In the genomic region with DNA sequence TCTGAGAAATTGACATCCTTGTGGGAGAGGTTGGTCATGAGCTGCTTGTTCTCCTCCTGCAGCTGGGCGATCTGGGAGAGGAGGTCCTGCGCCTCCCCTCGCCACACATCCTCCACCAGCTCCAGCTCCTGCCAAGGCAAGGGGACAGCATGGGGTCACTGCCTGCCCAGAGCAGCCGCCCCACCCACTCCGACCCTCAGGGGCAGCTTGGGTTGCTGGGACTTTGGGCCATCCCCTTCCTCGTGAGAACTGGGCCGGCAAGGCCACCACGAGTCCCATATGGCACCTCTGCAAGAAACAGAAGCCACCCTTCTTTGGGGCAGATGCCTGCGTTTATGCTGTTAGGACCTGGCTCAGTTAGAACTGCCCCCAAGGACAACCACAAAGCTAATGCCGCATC, we compare ENCODE assay signal across 26 cellular contexts. TPM values are rescaled to one million over a fixed set of nuclear protein-coding genes. Genes with fewer than 3 reads are reported as not detected.
A peak's percentile ranks its signal among the peaks of the same experiment; 100 is the strongest.
DNase-seq lines count a peak whose midpoint lies in the region; ATAC-seq, FAIRE-seq and TF ChIP-seq lines count a peak whose summit lies in the region.
"Had no signal": no experiment of that assay in that cellular context is flagged by ENCODE, and none has a peak within 500 bp of the region (broad histone marks: within the 10 kb centered on the region; RNA-seq: fewer than 3 reads in every experiment).

No MANE protein-coding gene starts in this region.

- no peak for TF ChIP-seq POLR2A in HepG2 (IDR thresholded peaks at IDR 0.05; ENCODE audit: insufficient read depth in 1 of 2, low read depth in 2 of 2, low read length in 2 of 2)

- no peaks in the 10 kb centered on the region for H3K9me2 ChIP-seq in Karpas-422 (replicated peaks; ENCODE audit: insufficient read depth, low read length)

- H3K36me3 ChIP-seq in left ventricle myocardium inferior (peaks cover 58% of the 10 kb centered on the region), Karpas-422 (ENCODE audit: insufficient read depth, low read length) (no peaks in the 10 kb centered on the region), HepG2 (replicated peaks in 1 of 2; ENCODE audit: control insufficient read depth in 1 of 2, insufficient read depth in 2 of 2, low read length in 2 of 2) (peaks cover 9 to 39% of the 10 kb centered on the region in 2 experiments; a peak in 4 of 5 replicates)
- H3K36me3 ChIP-seq: BE2C had no signal

- FAIRE-seq in HepG2 (lab: Jason Lieb, UNC) = no peak
- FAIRE-seq: A549, D721Med, GM12878, GM19239, H1 had no signal

- H2AFZ ChIP-seq in Karpas-422 (ENCODE audit: low read length) (no peak overlapping the region), HepG2 (ENCODE audit: low read length) (no peak overlapping the region)
- H2AFZ ChIP-seq: GM23248 had no signal

- POLR2A ChIA-PET in HepG2 (lab: Yijun Ruan, JAX) = no interaction called here

- intact Hi-C loops in left ventricle myocardium inferior (cut with micrococcal nuclease) = no loop called here
- intact Hi-C loops in left cardiac atrium (cut with DNase I) = loop anchor here in 1 of 2 donors (5.0 kb wide), 1 partner anchor 56 kb away; no protein-coding TSS in a partner anchor
- intact Hi-C loops in HepG2 (cut with micrococcal nuclease; ENCODE audit: unreplicated experiment) = no loop called here
- intact Hi-C loops in activated T-helper 2 cell treated with anti-CD3 and anti-CD28 coated beads, Interferon-gamma antibody, Interleukin-2, Interleukin-4, amounts not matched to agents 10 μg/mL and 5 μg/mL and 100 μg/mL, durations not matched to agents 14 hours and 24 hours and 36 hours (cut with micrococcal nuclease) = no loop called here
- intact Hi-C loops in left colon (cut with DNase I, micrococcal nuclease) = no loop called here

- H3K9ac ChIP-seq in Karpas-422 (ENCODE audit: low read length) (no peak overlapping the region), HepG2 (ENCODE audit: insufficient read depth, low read depth, low read length) (no peak overlapping the region)
- H3K9ac ChIP-seq: BLaER1 treated with 17β-estradiol and CSF1 and Interleukin-3, amounts not matched to agents 10 nM and 100 nM; GM23248 had no signal

- ATAC-seq in left cardiac atrium (no peak), HepG2 (no peak), left colon (no peak)
- ATAC-seq: A549, GM12878, HCT116 had no signal

- H3K27ac ChIP-seq in left ventricle myocardium inferior (replicated peaks) = peak overlapping the region; percentile 93
- H3K27ac ChIP-seq in Karpas-422 (ENCODE audit: low read length) = no peak overlapping the region
- H3K27ac ChIP-seq in HepG2 (ENCODE audit: extremely low read length, insufficient read depth, low read length) = no peak overlapping the region
- H3K27ac ChIP-seq: A549; BLaER1 treated with 17β-estradiol and CSF1 and Interleukin-3, amounts not matched to agents 10 nM and 100 nM; GM23248 had no signal

- H3K4me3 ChIP-seq in left ventricle myocardium inferior = no peak overlapping the region
- no peak overlapping the region for H3K4me3 ChIP-seq in Karpas-422 (ENCODE audit: low read length)
- H3K4me3 ChIP-seq in HepG2 (replicated peaks in 1 of 3; ENCODE audit: insufficient read depth in 1 of 3, low read depth in 2 of 3, low read length in 3 of 3) = no peak overlapping the region
- H3K4me3 ChIP-seq: A549; BLaER1 treated with 17β-estradiol and CSF1 and Interleukin-3, amounts not matched to agents 10 nM and 100 nM; GM12878; GM23248 had no signal

- TF ChIP-seq EP300 in HepG2 (IDR thresholded peaks at IDR 0.05; ENCODE audit: low read depth in 2 of 2, low read length in 2 of 2) (no peak), HepG2 (CRISPR knock-in tag; IDR thresholded peaks at IDR 0.05; ENCODE audit: borderline replicate concordance) (no peak)

- no peak for TF ChIP-seq RAD21 in HepG2 (CRISPR knock-in tag; IDR thresholded peaks at IDR 0.05)

- H3K27ac Mint-ChIP-seq in activated T-helper 2 cell treated with anti-CD3 and anti-CD28 coated beads, Interferon-gamma antibody, Interleukin-2, Interleukin-4, amounts not matched to agents 10 μg/mL and 5 μg/mL and 100 μg/mL, durations not matched to agents 14 hours and 24 hours and 36 hours = no peak overlapping the region
- H3K27ac Mint-ChIP-seq: CD14-positive monocyte; CD4-positive, alpha-beta T cell had no signal

- H3K9me3 Mint-ChIP-seq in activated T-helper 2 cell treated with anti-CD3 and anti-CD28 coated beads, Interferon-gamma antibody, Interleukin-2, Interleukin-4, amounts not matched to agents 10 μg/mL and 5 μg/mL and 100 μg/mL, durations not matched to agents 14 hours and 24 hours and 36 hours = no peaks in the 10 kb centered on the region
- H3K9me3 Mint-ChIP-seq: CD4-positive, alpha-beta T cell; CD8-positive, alpha-beta memory T cell had no signal

- in situ Hi-C loops in HepG2 (cut with HindIII; ENCODE audit: extremely low pct_ligation_motif_present, low pct_unique_long_range_greater_than_20kb) = no loop called here

- no peaks in the 10 kb centered on the region for H3K27me3 Mint-ChIP-seq in activated T-helper 2 cell treated with anti-CD3 and anti-CD28 coated beads, Interferon-gamma antibody, Interleukin-2, Interleukin-4, amounts not matched to agents 10 μg/mL and 5 μg/mL and 100 μg/mL, durations not matched to agents 14 hours and 24 hours and 36 hours (ENCODE audit: low read depth)
- H3K27me3 Mint-ChIP-seq: CD4-positive, alpha-beta T cell; CD8-positive, alpha-beta memory T cell had no signal

- H3K79me2 ChIP-seq in Karpas-422 (ENCODE audit: low read length) (no peaks in the 10 kb centered on the region), HepG2 (ENCODE audit: insufficient read depth, low read length) (no peaks in the 10 kb centered on the region)

- no peak for DNase-seq in left ventricle myocardium inferior
- no peak for DNase-seq in left cardiac atrium
- DNase-seq in Karpas-422 = peak; percentile 9
- no peak for DNase-seq in HepG2 (ENCODE audit: low spot score)
- no peak for DNase-seq in activated T-helper 2 cell treated with anti-CD3 and anti-CD28 coated beads, Interferon-gamma antibody, Interleukin-2, Interleukin-4, amounts not matched to agents 10 μg/mL and 5 μg/mL and 100 μg/mL, durations not matched to agents 14 hours and 24 hours and 36 hours (ENCODE audit: low spot score)
- no peak for DNase-seq in left colon
- DNase-seq: 8988T; ACHN; AML-193; BE2C; CD4-positive, alpha-beta T cell; CD8-positive, alpha-beta memory T cell; DMS 273 treated with DMSO at 0.1 percent for 48 hours; DMS79; EL; GDM1; GM23248; H7 had no signal

- TF ChIP-seq CTCF in left ventricle myocardium inferior (IDR thresholded peaks at IDR 0.05; ENCODE audit: borderline replicate concordance) = no peak
- no peak for TF ChIP-seq CTCF in HepG2 (CRISPR knock-in tag; IDR thresholded peaks at IDR 0.05)

- H3K4me1 Mint-ChIP-seq in activated T-helper 2 cell treated with anti-CD3 and anti-CD28 coated beads, Interferon-gamma antibody, Interleukin-2, Interleukin-4, amounts not matched to agents 10 μg/mL and 5 μg/mL and 100 μg/mL, durations not matched to agents 14 hours and 24 hours and 36 hours (ENCODE audit: low read depth) = peaks cover 2% of the 10 kb centered on the region
- H3K4me1 Mint-ChIP-seq: CD14-positive monocyte had no signal

- CTCF ChIA-PET in HepG2 (lab: Yijun Ruan, JAX; ENCODE audit: low intra/inter-chr PET ratio, low total read pairs) = no interaction called here

- H3K4me2 ChIP-seq in Karpas-422 (ENCODE audit: low read depth, low read length, poor library complexity, severe bottlenecking) (no peak overlapping the region), HepG2 (ENCODE audit: low read depth, low read length) (no peak overlapping the region)
- H3K4me2 ChIP-seq: A549; BLaER1 treated with 17β-estradiol and CSF1 and Interleukin-3, amounts not matched to agents 10 nM and 100 nM had no signal

- WGBS in HepG2 (ENCODE audit: low lambda C conversion rate) = 97% methylated on average over 9 of the region's 10 CpGs

- H3K36me3 Mint-ChIP-seq in activated T-helper 2 cell treated with anti-CD3 and anti-CD28 coated beads, Interferon-gamma antibody, Interleukin-2, Interleukin-4, amounts not matched to agents 10 μg/mL and 5 μg/mL and 100 μg/mL, durations not matched to agents 14 hours and 24 hours and 36 hours (ENCODE audit: low read depth) = no peaks in the 10 kb centered on the region

- H3K4me1 ChIP-seq in left ventricle myocardium inferior (peaks cover 69% of the 10 kb centered on the region), Karpas-422 (ENCODE audit: low read length) (no peaks in the 10 kb centered on the region), HepG2 (ENCODE audit: insufficient read depth, low read length) (peaks cover 31% of the 10 kb centered on the region)
- H3K4me1 ChIP-seq: BE2C had no signal

- no peaks in the 10 kb centered on the region for H3K9me3 ChIP-seq in left ventricle myocardium inferior (replicated peaks)
- no peaks in the 10 kb centered on the region for H3K9me3 ChIP-seq in Karpas-422 (ENCODE audit: low read length)
- H3K9me3 ChIP-seq in HepG2 (ENCODE audit: low read length) = no peaks in the 10 kb centered on the region
- H3K9me3 ChIP-seq: A549; BE2C; BLaER1 treated with 17β-estradiol and CSF1 and Interleukin-3, amounts not matched to agents 10 nM and 100 nM had no signal

- BruUV-seq in HepG2 (replicated peaks; lab: Mats Ljungman, UMichigan) = no TSS peak

- H3K4me3 Mint-ChIP-seq in activated T-helper 2 cell treated with anti-CD3 and anti-CD28 coated beads, Interferon-gamma antibody, Interleukin-2, Interleukin-4, amounts not matched to agents 10 μg/mL and 5 μg/mL and 100 μg/mL, durations not matched to agents 14 hours and 24 hours and 36 hours (ENCODE audit: low read depth) = no peak overlapping the region
- H3K4me3 Mint-ChIP-seq: CD14-positive monocyte; CD4-positive, alpha-beta T cell; CD8-positive, alpha-beta memory T cell had no signal

- no peaks in the 10 kb centered on the region for H4K20me1 ChIP-seq in Karpas-422 (ENCODE audit: insufficient read depth, low read depth, low read length)
- 0 out of 2 replicates have a peak, but pooled peaks cover 3% of the 10 kb centered on the region for H4K20me1 ChIP-seq in HepG2 (ENCODE audit: insufficient read depth, low read length)

- H3K27me3 ChIP-seq in left ventricle myocardium inferior (ENCODE audit: low read depth) (no peaks in the 10 kb centered on the region), Karpas-422 (ENCODE audit: low read length) (no peaks in the 10 kb centered on the region), HepG2 (ENCODE audit: control insufficient read depth in 1 of 2, insufficient read depth in 2 of 2, low read length in 2 of 2) (no peaks in the 10 kb centered on the region)
- H3K27me3 ChIP-seq: BE2C; BLaER1 treated with 17β-estradiol and CSF1 and Interleukin-3, amounts not matched to agents 10 nM and 100 nM had no signal

RNA-seq across cellular contexts. Expression of gene RILPL1, which starts 10.0 kb away (rescaled TPM):
- total RNA-seq in left ventricle myocardium inferior (89.7 TPM), left cardiac atrium (10 to 100 TPM; 91.7 to 98.0 TPM), HepG2 (2016; rRNA removed; fragmentation: Illumina TruSeq; extraction: Trizol) (3.9 and 5.8 TPM in 2 replicates), left colon (1 to 10 TPM; 4.3 to 4.9 TPM)
- 0.07 TPM in 1 of 2 replicates, not detected in the other for total RNA-seq in Karpas-422 (2014; rRNA removed; shearing (Covaris generic); ENCODE audit: low replicate concordance)
- 6.3 and 6.7 TPM in 2 replicates for total RNA-seq in HepG2 (2016; cell fraction: cytosol; rRNA removed; fragmentation: Illumina TruSeq; extraction: Trizol; ENCODE audit: low read depth)
- 2.8 and 5.3 TPM in 2 replicates for total RNA-seq in HepG2 (2016; cell fraction: insoluble cytoplasmic fraction; rRNA removed; fragmentation: Illumina TruSeq; extraction: Trizol)
- 6.3 and 7.3 TPM in 2 replicates for total RNA-seq in HepG2 (2016; cell fraction: membrane; rRNA removed; fragmentation: Illumina TruSeq; extraction: Trizol)
- 4.4 and 5.2 TPM in 2 replicates for total RNA-seq in HepG2 (2016; cell fraction: nucleus; rRNA removed; fragmentation: Illumina TruSeq; extraction: Trizol)
- 28.4 and 32.0 TPM in 2 replicates for polyA plus RNA-seq in HepG2 (2011; rRNA removed)
- 17.9 and 21.6 TPM in 2 replicates for polyA plus RNA-seq in HepG2 (2011; cell fraction: cytosol; rRNA removed)
- 30.6 and 32.1 TPM in 2 replicates for polyA plus RNA-seq in HepG2 (2011; cell fraction: nucleus; rRNA removed)
- polyA plus RNA-seq in HepG2 (2012) = 14.7 and 22.7 TPM in 2 replicates
- 6.6 and 7.4 TPM in 2 replicates for polyA plus RNA-seq in HepG2 (2016; cell fraction: cytosol; fragmentation: Illumina TruSeq; extraction: Trizol; ENCODE audit: low read depth)
- polyA plus RNA-seq in HepG2 (2016; cell fraction: insoluble cytoplasmic fraction; fragmentation: Illumina TruSeq; extraction: Trizol; ENCODE audit: low read depth) = 6.6 and 7.8 TPM in 2 replicates
- polyA plus RNA-seq in HepG2 (2016; cell fraction: membrane; fragmentation: Illumina TruSeq; extraction: Trizol; ENCODE audit: low read depth) = 9.0 and 9.4 TPM in 2 replicates
- 19.9 and 21.9 TPM in 2 replicates for polyA plus RNA-seq in HepG2 (2016; cell fraction: nucleus; fragmentation: Illumina TruSeq; extraction: Trizol; ENCODE audit: insufficient read depth, low read depth)
- 7.3 and 20.5 TPM in 2 replicates for polyA minus RNA-seq in HepG2 (2011; rRNA and poly(A)+ RNA removed; ENCODE audit: low replicate concordance)
- polyA minus RNA-seq in HepG2 (2011; cell fraction: cytosol; rRNA and poly(A)+ RNA removed) = 9.8 and 11.1 TPM in 2 replicates
- polyA minus RNA-seq in HepG2 (2011; cell fraction: nucleus; rRNA and poly(A)+ RNA removed) = 16.5 and 17.8 TPM in 2 replicates
- total RNA-seq in activated T-helper 2 cell treated with anti-CD3 and anti-CD28 coated beads, Interferon-gamma antibody, Interleukin-2, Interleukin-4, amounts not matched to agents 10 μg/mL and 5 μg/mL and 100 μg/mL, durations not matched to agents 14 hours and 24 hours and 36 hours = 5.9 and 6.0 TPM in 2 replicates
- polyA plus RNA-seq: CD14-positive monocyte had no signal

Comparison
In these comparisons a context has a peak if more than half of its experiments do, and no peak if none do; other contexts are left out.
1. RNA of gene RILPL1, which starts 10.0 kb away (total RNA-seq): 91.7 to 98.0 TPM in left cardiac atrium and 89.7 TPM in left ventricle myocardium inferior (single experiment); 5.9 to 6.0 TPM in activated T-helper 2 cell treated with anti-CD3 and anti-CD28 coated beads, Interferon-gamma antibody, Interleukin-2, Interleukin-4, amounts not matched to agents 10 μg/mL and 5 μg/mL and 100 μg/mL, durations not matched to agents 14 hours and 24 hours and 36 hours, 2.8 to 7.3 TPM in HepG2, 4.3 to 4.9 TPM in left colon and 0.07 TPM in Karpas-422; every median in the first group is over 10 times any median in the second.